12 cellular contexts compared by ENCODE assay signal in genomic region chr15:100880897-100881242, GRCh38. TPM values are rescaled to one million over a fixed set of nuclear protein-coding genes. Genes with fewer than 3 reads are reported as not detected.
DNase-seq lines count a peak whose midpoint lies in the region; ATAC-seq lines count a peak whose summit lies in the region.
"Had no signal": no experiment of that assay in that cellular context is flagged by ENCODE, and none has a peak within 500 bp of the region (broad histone marks: within the 10 kb centered on the region; RNA-seq: fewer than 3 reads in every experiment).

No MANE protein-coding gene starts in this region.

- H3K27me3 ChIP-seq in HUES64 (ENCODE audit: insufficient read depth, low read length), result peaks cover 95% of the 10 kb centered on the region
- H3K27me3 ChIP-seq in adipocyte (replicated peaks; ENCODE audit: control insufficient read depth, insufficient read depth, low read length), result no peaks in the 10 kb centered on the region
- H3K27me3 ChIP-seq in skeletal muscle tissue (ENCODE audit: control insufficient read depth in 3 of 3, insufficient read depth in 3 of 3, low read length in 3 of 3), result peaks cover 18 to 33% (median 22%) of the 10 kb centered on the region in 3 donors

- DNase-seq in adipocyte (ENCODE audit: low read depth) (no peak), NOMO-1 treated with DMSO at 0.1 percent for 48 hours (lab: John Stamatoyannopoulos, UW; ENCODE audit: unreplicated experiment) (no peak)
- DNase-seq: DND-41, NCI-H1105 treated with DMSO at 0.1 percent for 48 hours, small intestine had no signal

- H3K4me1 ChIP-seq in HUES64 (ENCODE audit: insufficient read depth, low read length) (peaks cover 7% of the 10 kb centered on the region; the same call in 1 of the 2 replicates), adipocyte (ENCODE audit: control insufficient read depth, insufficient read depth, low read length) (peaks cover 18% of the 10 kb centered on the region), skeletal muscle tissue (ENCODE audit: control insufficient read depth in 3 of 3, insufficient read depth in 3 of 3, low read length in 3 of 3) (no peaks in the 10 kb centered on the region)

- H3K9ac ChIP-seq in HUES64 (ENCODE audit: low read depth, low read length) (no peak overlapping the region), adipocyte (ENCODE audit: low read length) (peak overlapping the region; percentile 79), skeletal muscle tissue (ENCODE audit: low read depth in 1 of 3, low read length in 3 of 3) (no peak overlapping the region)
- H3K9ac ChIP-seq: GM23248 had no signal

- no peak overlapping the region for H3K27ac ChIP-seq in HUES64 (ENCODE audit: low read depth, low read length)
- peak overlapping the region; percentile 3 for H3K27ac ChIP-seq in skeletal muscle tissue (ENCODE audit: low read depth, low read length)
- H3K27ac ChIP-seq: GM23248 had no signal

- WGBS in HUES64, result 36% methylated on average over 10 of the region's 10 CpGs

- H3K4me3 ChIP-seq in HUES64 (ENCODE audit: low read length) (peak overlapping the region; percentile 60), adipocyte (ENCODE audit: low read length) (peak overlapping the region; percentile 81), iPS-11a (ENCODE audit: low read depth, low read length) (peak overlapping the region; percentile 55), skeletal muscle tissue (ENCODE audit: low read length in 3 of 3) (peak overlapping the region in 1 of 3 donors; percentile 10)

- H3K36me3 ChIP-seq in HUES64 (ENCODE audit: insufficient read depth, low read length), result no peaks in the 10 kb centered on the region
- peaks cover 12% of the 10 kb centered on the region for H3K36me3 ChIP-seq in adipocyte (ENCODE audit: control insufficient read depth, insufficient read depth, low read length, severe bottlenecking)
- no peaks in the 10 kb centered on the region for H3K36me3 ChIP-seq in skeletal muscle tissue (ENCODE audit: control insufficient read depth in 3 of 3, insufficient read depth in 3 of 3, low read length in 3 of 3)

- ATAC-seq in HG02763 (IDR thresholded peaks at IDR 0.05; ENCODE audit: unreplicated experiment), result no peak
- ATAC-seq in HG03039 (IDR thresholded peaks at IDR 0.05; ENCODE audit: unreplicated experiment), result no peak

- no peaks in the 10 kb centered on the region for H3K9me3 ChIP-seq in HUES64 (ENCODE audit: insufficient read depth, low read depth, low read length)
- H3K9me3 ChIP-seq in adipocyte (ENCODE audit: control insufficient read depth, low read length), result no peaks in the 10 kb centered on the region
- no peaks in the 10 kb centered on the region for H3K9me3 ChIP-seq in skeletal muscle tissue (ENCODE audit: control insufficient read depth in 3 of 3, low read length in 3 of 3)

RNA-seq across cellular contexts. Expression of gene ALDH1A3, which starts 1.2 kb away (rescaled TPM):
- 2.2 TPM for polyA plus RNA-seq in HUES64 (2013, experiment 1 of 2)
- 2.7 TPM for polyA plus RNA-seq in HUES64 (2013, experiment 2 of 2)
- total RNA-seq in skeletal muscle tissue, result 15.7 TPM
- total RNA-seq: activated T-helper 2 cell treated with anti-CD3 and anti-CD28 coated beads, Interferon-gamma antibody, Interleukin-2, Interleukin-4, amounts not matched to agents 10 μg/mL and 5 μg/mL and 100 μg/mL, durations not matched to agents 14 hours and 24 hours and 36 hours had no signal

RNA-seq across cellular contexts. Expression of gene LRRK1, which starts 38.3 kb away (rescaled TPM):
- polyA plus RNA-seq in HUES64 (2013, experiment 1 of 2), result 0.90 TPM
- polyA plus RNA-seq in HUES64 (2013, experiment 2 of 2), result 1.6 TPM
- total RNA-seq in skeletal muscle tissue, result 3.7 TPM
